12 cellular contexts compared by ENCODE assay signal in the genomic region with DNA sequence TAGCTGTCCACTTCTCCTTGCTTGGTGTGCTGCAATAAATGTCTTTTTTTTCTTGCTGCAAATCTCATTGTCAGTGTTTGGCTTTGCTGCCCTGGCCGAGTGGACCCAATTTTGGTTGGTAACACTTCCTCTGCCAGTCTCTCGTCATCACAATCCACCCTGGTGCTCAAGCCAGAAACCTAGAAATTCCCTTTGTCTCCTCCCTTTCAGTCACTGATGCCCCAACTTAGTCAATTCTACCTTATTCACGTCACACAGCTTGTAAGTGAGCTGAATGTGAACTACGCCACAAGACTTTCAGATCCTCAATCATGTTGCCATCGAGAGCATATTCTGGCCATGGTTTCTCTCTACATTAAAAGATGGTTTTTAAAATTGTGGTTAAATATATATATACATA. TPM values are rescaled to one million over a fixed set of nuclear protein-coding genes. Genes with fewer than 3 reads are reported as not detected.
DNase-seq lines count a peak whose midpoint lies in the region; ATAC-seq, FAIRE-seq and TF ChIP-seq lines count a peak whose summit lies in the region.
"Had no signal": no experiment of that assay in that cellular context is flagged by ENCODE, and none has a peak within 500 bp of the region (broad histone marks: within the 10 kb centered on the region; RNA-seq: fewer than 3 reads in every experiment).

No MANE protein-coding gene starts in this region.

- ATAC-seq in HepG2, result no peak
- ATAC-seq in right lobe of liver, result no peak
- peak; percentile 71 for ATAC-seq in GM21737 (IDR thresholded peaks at IDR 0.05; ENCODE audit: unreplicated experiment)
- peak; percentile 86 for ATAC-seq in HG03108 (IDR thresholded peaks at IDR 0.05; ENCODE audit: unreplicated experiment)
- peak; percentile 93 to 96 for ATAC-seq in stimulated activated naive B cell treated with anti-CD40 and anti-IgM and Interleukin-4, amounts not matched to agents 10 μg/mL and 1 μg/mL and 100 μg/mL, for 72 hours (replicated peaks)

- TF ChIP-seq POLR2A in HepG2 (IDR thresholded peaks at IDR 0.05; ENCODE audit: insufficient read depth in 1 of 2, low read depth in 2 of 2, low read length in 2 of 2), result no peak
- TF ChIP-seq POLR2A in right lobe of liver (IDR thresholded peaks at IDR 0.05), result no peak

- no peaks in the 10 kb centered on the region for H4K20me1 ChIP-seq in HepG2 (ENCODE audit: insufficient read depth, low read length)

- H3K9me3 Mint-ChIP-seq in stimulated activated naive B cell treated with anti-CD40 and anti-IgM and Interleukin-4, amounts not matched to agents 10 μg/mL and 1 μg/mL and 100 μg/mL, for 72 hours, result no peaks in the 10 kb centered on the region
- no peaks in the 10 kb centered on the region for H3K9me3 Mint-ChIP-seq in activated CD4-positive, alpha-beta memory T cell treated with anti-CD3 and anti-CD28 coated beads for 36 hours

- H3K36me3 Mint-ChIP-seq in stimulated activated naive B cell treated with anti-CD40 and anti-IgM and Interleukin-4, amounts not matched to agents 10 μg/mL and 1 μg/mL and 100 μg/mL, for 72 hours, result no peaks in the 10 kb centered on the region
- no peaks in the 10 kb centered on the region for H3K36me3 Mint-ChIP-seq in activated CD4-positive, alpha-beta memory T cell treated with anti-CD3 and anti-CD28 coated beads for 36 hours

- H3K4me3 Mint-ChIP-seq in stimulated activated naive B cell treated with anti-CD40 and anti-IgM and Interleukin-4, amounts not matched to agents 10 μg/mL and 1 μg/mL and 100 μg/mL, for 72 hours, result peak overlapping the region in 1 of 2 donors; percentile 21
- no peak overlapping the region for H3K4me3 Mint-ChIP-seq in activated CD4-positive, alpha-beta memory T cell treated with anti-CD3 and anti-CD28 coated beads for 36 hours

- TF ChIP-seq EP300 in HepG2 (IDR thresholded peaks at IDR 0.05; ENCODE audit: low read depth in 2 of 2, low read length in 2 of 2) (no peak), HepG2 (CRISPR knock-in tag; IDR thresholded peaks at IDR 0.05; ENCODE audit: borderline replicate concordance) (no peak)

- H3K4me3 ChIP-seq in HepG2 (replicated peaks in 1 of 3; ENCODE audit: insufficient read depth in 1 of 3, low read depth in 2 of 3, low read length in 3 of 3) (no peak overlapping the region), right lobe of liver (no peak overlapping the region)

- no peak overlapping the region for H3K4me2 ChIP-seq in HepG2 (ENCODE audit: low read depth, low read length)

- H3K79me2 ChIP-seq in HepG2 (ENCODE audit: insufficient read depth, low read length), result no peaks in the 10 kb centered on the region

- H3K27me3 ChIP-seq in HepG2 (ENCODE audit: control insufficient read depth in 1 of 2, insufficient read depth in 2 of 2, low read length in 2 of 2) (no peaks in the 10 kb centered on the region; a peak in 1 of 5 replicates), right lobe of liver (no peaks in the 10 kb centered on the region)

- H3K27ac Mint-ChIP-seq in stimulated activated naive B cell treated with anti-CD40 and anti-IgM and Interleukin-4, amounts not matched to agents 10 μg/mL and 1 μg/mL and 100 μg/mL, for 72 hours, result peak overlapping the region; percentile 22
- H3K27ac Mint-ChIP-seq in activated CD4-positive, alpha-beta memory T cell treated with anti-CD3 and anti-CD28 coated beads for 36 hours, result no peak overlapping the region

- H3K36me3 ChIP-seq in HepG2 (replicated peaks in 1 of 2; ENCODE audit: control insufficient read depth in 1 of 2, insufficient read depth in 2 of 2, low read length in 2 of 2), result no peaks in the 10 kb centered on the region
- no peaks in the 10 kb centered on the region for H3K36me3 ChIP-seq in right lobe of liver
- H3K36me3 ChIP-seq: WERI-Rb-1 had no signal

- no TSS peak for BruUV-seq in HepG2 (replicated peaks; lab: Mats Ljungman, UMichigan)

- no peak for FAIRE-seq in HepG2 (lab: Jason Lieb, UNC)
- FAIRE-seq: D721Med had no signal

- CTCF ChIA-PET in HepG2 (lab: Yijun Ruan, JAX; ENCODE audit: low intra/inter-chr PET ratio, low total read pairs), result no interaction called here
- CTCF ChIA-PET in activated CD4-positive, alpha-beta memory T cell treated with anti-CD3 and anti-CD28 coated beads for 36 hours (lab: Charles Lee), result no interaction called here

- POLR2A ChIA-PET in HepG2 (lab: Yijun Ruan, JAX), result no interaction called here
- POLR2A ChIA-PET in activated CD4-positive, alpha-beta memory T cell treated with anti-CD3 and anti-CD28 coated beads for 36 hours (lab: Charles Lee), result no interaction called here

- no peaks in the 10 kb centered on the region for H3K9me3 ChIP-seq in HepG2 (ENCODE audit: low read length)
- no peaks in the 10 kb centered on the region for H3K9me3 ChIP-seq in right lobe of liver

- WGBS in HepG2 (ENCODE audit: low lambda C conversion rate), result 24% methylated on average over 5 of the region's 5 CpGs
- WGBS in right lobe of liver (ENCODE audit: insufficient coverage, low coverage, low lambda C conversion rate, missing lambda C conversion rate), result 49% methylated on average over 5 of the region's 5 CpGs

- no peak overlapping the region for H2AFZ ChIP-seq in HepG2 (ENCODE audit: low read length)

- no peak for DNase-seq in HepG2 (ENCODE audit: low spot score)
- DNase-seq in right lobe of liver, result no peak
- peak; percentile 51 for DNase-seq in stimulated activated naive B cell treated with anti-CD40 and anti-IgM and Interleukin-4, amounts not matched to agents 10 μg/mL and 1 μg/mL and 100 μg/mL, for 72 hours
- DNase-seq in activated CD8-positive, alpha-beta memory T cell treated with anti-CD3 and anti-CD28 coated beads for 24 hours, result no peak
- DNase-seq in globus pallidus (ENCODE audit: low spot score), result no peak
- no peak for DNase-seq in activated CD4-positive, alpha-beta memory T cell treated with anti-CD3 and anti-CD28 coated beads for 36 hours
- DNase-seq: 8988T, activated gamma-delta T cell, WERI-Rb-1 had no signal

- intact Hi-C loops in HepG2 (cut with micrococcal nuclease; ENCODE audit: unreplicated experiment) (no loop called here), right lobe of liver (cut with DNase I) (no loop called here)
- intact Hi-C loops in activated CD4-positive, alpha-beta memory T cell treated with anti-CD3 and anti-CD28 coated beads for 36 hours (cut with micrococcal nuclease), result no loop called here

- no peak overlapping the region for H3K9ac ChIP-seq in HepG2 (ENCODE audit: insufficient read depth, low read depth, low read length)

- peaks cover 26 to 36% of the 10 kb centered on the region in 2 donors for H3K27me3 Mint-ChIP-seq in stimulated activated naive B cell treated with anti-CD40 and anti-IgM and Interleukin-4, amounts not matched to agents 10 μg/mL and 1 μg/mL and 100 μg/mL, for 72 hours
- H3K27me3 Mint-ChIP-seq in activated CD4-positive, alpha-beta memory T cell treated with anti-CD3 and anti-CD28 coated beads for 36 hours, result peaks cover 28% of the 10 kb centered on the region

- peaks cover 20 to 22% of the 10 kb centered on the region in 2 donors for H3K4me1 Mint-ChIP-seq in stimulated activated naive B cell treated with anti-CD40 and anti-IgM and Interleukin-4, amounts not matched to agents 10 μg/mL and 1 μg/mL and 100 μg/mL, for 72 hours
- H3K4me1 Mint-ChIP-seq in activated CD4-positive, alpha-beta memory T cell treated with anti-CD3 and anti-CD28 coated beads for 36 hours (ENCODE audit: low read depth), result no peaks in the 10 kb centered on the region

- no peak overlapping the region for H3K27ac ChIP-seq in HepG2 (ENCODE audit: extremely low read length, insufficient read depth, low read length)
- no peak overlapping the region for H3K27ac ChIP-seq in right lobe of liver
- H3K27ac ChIP-seq: WERI-Rb-1 had no signal

- H3K4me1 ChIP-seq in HepG2 (ENCODE audit: insufficient read depth, low read length), result peaks cover 4% of the 10 kb centered on the region
- no peaks in the 10 kb centered on the region for H3K4me1 ChIP-seq in right lobe of liver

- in situ Hi-C loops in HepG2 (cut with HindIII; ENCODE audit: extremely low pct_ligation_motif_present, low pct_unique_long_range_greater_than_20kb), result no loop called here

- TF ChIP-seq CTCF in HepG2 (CRISPR knock-in tag; IDR thresholded peaks at IDR 0.05) (no peak), right lobe of liver (IDR thresholded peaks at IDR 0.05) (no peak)

- TF ChIP-seq RAD21 in HepG2 (CRISPR knock-in tag; IDR thresholded peaks at IDR 0.05), result no peak

RNA-seq across cellular contexts. Expression of gene FRA10AC1, which starts 13.0 kb away (rescaled TPM):
- total RNA-seq in HepG2 (2016; rRNA removed; fragmentation: Illumina TruSeq; extraction: Trizol), result 5.2 and 5.3 TPM in 2 replicates
- total RNA-seq in HepG2 (2016; cell fraction: cytosol; rRNA removed; fragmentation: Illumina TruSeq; extraction: Trizol; ENCODE audit: low read depth), result 2.1 and 2.7 TPM in 2 replicates
- 5.4 and 6.3 TPM in 2 replicates for total RNA-seq in HepG2 (2016; cell fraction: insoluble cytoplasmic fraction; rRNA removed; fragmentation: Illumina TruSeq; extraction: Trizol)
- total RNA-seq in HepG2 (2016; cell fraction: membrane; rRNA removed; fragmentation: Illumina TruSeq; extraction: Trizol), result 4.5 and 4.8 TPM in 2 replicates
- 19.1 and 24.8 TPM in 2 replicates for total RNA-seq in HepG2 (2016; cell fraction: nucleus; rRNA removed; fragmentation: Illumina TruSeq; extraction: Trizol)
- polyA plus RNA-seq in HepG2 (2011; rRNA removed), result 6.4 and 7.4 TPM in 2 replicates
- polyA plus RNA-seq in HepG2 (2011; cell fraction: cytosol; rRNA removed), result 0.58 and 1.0 TPM in 2 replicates
- polyA plus RNA-seq in HepG2 (2011; cell fraction: nucleus; rRNA removed), result 7.8 and 13.9 TPM in 2 replicates
- polyA plus RNA-seq in HepG2 (2012), result 17.5 and 19.1 TPM in 2 replicates
- polyA plus RNA-seq in HepG2 (2016; cell fraction: cytosol; fragmentation: Illumina TruSeq; extraction: Trizol; ENCODE audit: low read depth), result 1.8 and 1.9 TPM in 2 replicates
- polyA plus RNA-seq in HepG2 (2016; cell fraction: insoluble cytoplasmic fraction; fragmentation: Illumina TruSeq; extraction: Trizol; ENCODE audit: low read depth), result 8.3 and 9.5 TPM in 2 replicates
- 2.8 and 2.9 TPM in 2 replicates for polyA plus RNA-seq in HepG2 (2016; cell fraction: membrane; fragmentation: Illumina TruSeq; extraction: Trizol; ENCODE audit: low read depth)
- 29.1 and 30.9 TPM in 2 replicates for polyA plus RNA-seq in HepG2 (2016; cell fraction: nucleus; fragmentation: Illumina TruSeq; extraction: Trizol; ENCODE audit: insufficient read depth, low read depth)
- 2.5 and 2.9 TPM in 2 replicates for polyA minus RNA-seq in HepG2 (2011; rRNA and poly(A)+ RNA removed; ENCODE audit: low replicate concordance)
- polyA minus RNA-seq in HepG2 (2011; cell fraction: cytosol; rRNA and poly(A)+ RNA removed), result 1.1 and 2.6 TPM in 2 replicates
- polyA minus RNA-seq in HepG2 (2011; cell fraction: nucleus; rRNA and poly(A)+ RNA removed), result 58.6 and 62.0 TPM in 2 replicates
- total RNA-seq in right lobe of liver, result 1 to 10 TPM; 4.2 to 9.4 (median 6.6) TPM
- 10 to 100 TPM; 18.6 to 19.0 TPM for total RNA-seq in activated CD4-positive, alpha-beta memory T cell treated with anti-CD3 and anti-CD28 coated beads for 36 hours

RNA-seq across cellular contexts. Expression of gene LGI1, which starts 42.4 kb away (rescaled TPM):
- total RNA-seq in HepG2 (2016; rRNA removed; fragmentation: Illumina TruSeq; extraction: Trizol) (not detected in 2 replicates), right lobe of liver (1 to 10 TPM in 1 of 6 experiments, under 1 TPM in 4, not detected in 1; 0.22 to 2.3 (median 0.86) TPM)
- not detected in 2 replicates for total RNA-seq in HepG2 (2016; cell fraction: cytosol; rRNA removed; fragmentation: Illumina TruSeq; extraction: Trizol; ENCODE audit: low read depth)
- total RNA-seq in HepG2 (2016; cell fraction: insoluble cytoplasmic fraction; rRNA removed; fragmentation: Illumina TruSeq; extraction: Trizol), result not detected in 2 replicates
- not detected in 2 replicates for total RNA-seq in HepG2 (2016; cell fraction: membrane; rRNA removed; fragmentation: Illumina TruSeq; extraction: Trizol)
- not detected in 2 replicates for total RNA-seq in HepG2 (2016; cell fraction: nucleus; rRNA removed; fragmentation: Illumina TruSeq; extraction: Trizol)
- not detected in 2 replicates for polyA plus RNA-seq in HepG2 (2011; rRNA removed)
- polyA plus RNA-seq in HepG2 (2011; cell fraction: cytosol; rRNA removed), result not detected in 2 replicates
- not detected in 2 replicates for polyA plus RNA-seq in HepG2 (2011; cell fraction: nucleus; rRNA removed)
- polyA plus RNA-seq in HepG2 (2012), result 0.17 TPM in 1 of 2 replicates, not detected in the other
- polyA plus RNA-seq in HepG2 (2016; cell fraction: cytosol; fragmentation: Illumina TruSeq; extraction: Trizol; ENCODE audit: low read depth), result not detected in 2 replicates
- not detected in 2 replicates for polyA plus RNA-seq in HepG2 (2016; cell fraction: insoluble cytoplasmic fraction; fragmentation: Illumina TruSeq; extraction: Trizol; ENCODE audit: low read depth)
- not detected in 2 replicates for polyA plus RNA-seq in HepG2 (2016; cell fraction: membrane; fragmentation: Illumina TruSeq; extraction: Trizol; ENCODE audit: low read depth)
- polyA plus RNA-seq in HepG2 (2016; cell fraction: nucleus; fragmentation: Illumina TruSeq; extraction: Trizol; ENCODE audit: insufficient read depth, low read depth), result not detected in 2 replicates
- not detected in 2 replicates for polyA minus RNA-seq in HepG2 (2011; rRNA and poly(A)+ RNA removed; ENCODE audit: low replicate concordance)
- not detected in 2 replicates for polyA minus RNA-seq in HepG2 (2011; cell fraction: cytosol; rRNA and poly(A)+ RNA removed)
- not detected in 2 replicates for polyA minus RNA-seq in HepG2 (2011; cell fraction: nucleus; rRNA and poly(A)+ RNA removed)
- total RNA-seq in activated CD4-positive, alpha-beta memory T cell treated with anti-CD3 and anti-CD28 coated beads for 36 hours, result not detected

Comparison
In these comparisons a context has a peak if more than half of its experiments do, and no peak if none do; other contexts are left out.
1. ATAC-seq: peak in GM21737 (single experiment), HG03108 (single experiment) and stimulated activated naive B cell treated with anti-CD40 and anti-IgM and Interleukin-4, amounts not matched to agents 10 μg/mL and 1 μg/mL and 100 μg/mL, for 72 hours (2 of 2); none in HepG2 (single experiment) and right lobe of liver (0 of 4).